12 cellular contexts compared by ENCODE assay signal in the genomic region with DNA sequence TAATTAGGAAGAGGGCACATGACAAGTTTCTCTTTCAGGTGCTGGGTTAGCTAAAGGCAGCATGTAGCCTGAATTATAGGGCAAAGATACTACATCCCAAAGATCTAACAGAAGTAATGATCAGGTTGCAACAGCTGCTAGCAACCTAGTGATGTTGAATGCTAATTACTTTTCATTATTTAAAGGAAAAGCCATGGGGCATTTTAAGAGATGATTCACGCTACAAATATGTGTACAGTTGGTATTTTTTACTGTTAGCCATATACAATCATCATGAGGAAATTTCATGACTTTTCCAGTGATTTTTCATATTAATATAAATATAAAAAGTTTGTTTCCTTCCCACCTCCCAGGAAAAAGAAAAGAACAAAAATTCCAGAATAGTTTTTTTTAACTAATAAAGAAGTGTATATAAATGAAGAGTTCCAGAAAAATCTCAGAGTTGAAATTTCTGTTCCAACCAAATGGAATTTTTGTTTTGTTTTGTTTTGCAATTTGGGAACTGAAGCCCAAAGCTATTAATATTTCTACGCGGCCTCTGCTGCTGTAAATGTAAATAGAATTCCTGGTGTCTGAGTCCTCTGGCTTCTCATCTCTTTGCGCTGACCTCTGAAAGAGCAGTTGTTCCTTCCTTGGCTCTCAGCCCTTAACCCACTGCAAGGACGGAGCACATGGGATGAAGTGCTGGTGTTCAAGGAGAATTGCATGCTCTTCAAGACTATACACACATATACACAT. TPM values are rescaled to one million over a fixed set of nuclear protein-coding genes. Genes with fewer than 3 reads are reported as not detected.
A peak's percentile ranks its signal among the peaks of the same experiment; 100 is the strongest.
DNase-seq lines count a peak whose midpoint lies in the region; ATAC-seq and TF ChIP-seq lines count a peak whose summit lies in the region.
"Had no signal": no experiment of that assay in that cellular context is flagged by ENCODE, and none has a peak within 500 bp of the region (broad histone marks: within the 10 kb centered on the region; RNA-seq: fewer than 3 reads in every experiment).

No MANE protein-coding gene starts in this region.

- peak overlapping the region; percentile 36 for H3K9ac ChIP-seq in skeletal muscle satellite cell (ENCODE audit: low read depth, low read length)

- H3K4me2 ChIP-seq in skeletal muscle satellite cell (ENCODE audit: low read length), result peak overlapping the region; percentile 67

- H3K27ac ChIP-seq in left ventricle myocardium inferior (replicated peaks), result peak overlapping the region; percentile 87

- H3K9me3 ChIP-seq in left ventricle myocardium inferior (replicated peaks) (no peaks in the 10 kb centered on the region), skeletal muscle satellite cell (replicated peaks; ENCODE audit: low read length) (no peaks in the 10 kb centered on the region)

- H3K4me1 ChIP-seq in left ventricle myocardium inferior (peaks cover 26% of the 10 kb centered on the region), skeletal muscle satellite cell (ENCODE audit: control insufficient read depth, insufficient read depth, low read length) (peaks cover 29% of the 10 kb centered on the region)

- no peaks in the 10 kb centered on the region for H3K27me3 ChIP-seq in left ventricle myocardium inferior (ENCODE audit: low read depth)
- no peaks in the 10 kb centered on the region for H3K27me3 ChIP-seq in skeletal muscle satellite cell (ENCODE audit: control insufficient read depth, insufficient read depth, low read length)

- no peak for TF ChIP-seq CTCF in astrocyte of the spinal cord (IDR thresholded peaks at IDR 0.05; ENCODE audit: low read depth, low read length)
- no peak for TF ChIP-seq CTCF in left ventricle myocardium inferior (IDR thresholded peaks at IDR 0.05; ENCODE audit: borderline replicate concordance)

- H3K36me3 ChIP-seq in left ventricle myocardium inferior, result peaks cover 3% of the 10 kb centered on the region
- no peaks in the 10 kb centered on the region for H3K36me3 ChIP-seq in skeletal muscle satellite cell (ENCODE audit: insufficient read depth, low read length)

- in situ Hi-C loops in astrocyte of the spinal cord (cut with HindIII; ENCODE audit: low sequenced_read_pairs), result no loop called here

- intact Hi-C loops in left ventricle myocardium inferior (cut with micrococcal nuclease), result no loop called here

- H3K4me3 ChIP-seq in astrocyte of the spinal cord (ENCODE audit: low read depth, low read length) (no peak overlapping the region), left ventricle myocardium inferior (no peak overlapping the region), skeletal muscle satellite cell (ENCODE audit: low read length) (peak overlapping the region; percentile 41)

- DNase-seq in H4 (ENCODE audit: low spot score) (peak; percentile 51), astrocyte of the spinal cord (ENCODE audit: low read depth, low spot score) (peak; percentile 87), left ventricle myocardium inferior (no peak), amygdala (lab: John Stamatoyannopoulos, UW) (no peak), NOMO-1 treated with dmso at 0.1 percent for 144 hours (lab: John Stamatoyannopoulos, UW; ENCODE audit: unreplicated experiment) (no peak)
- DNase-seq: activated naive CD4-positive, alpha-beta T cell; DMS153; H7; NCI-H146 had no signal

- ATAC-seq in GM21390 (IDR thresholded peaks at IDR 0.05; ENCODE audit: unreplicated experiment) (no peak), GM18861 (IDR thresholded peaks at IDR 0.05; ENCODE audit: unreplicated experiment) (no peak)

RNA-seq across cellular contexts. Expression of gene NEK10, which starts 42.8 kb away (rescaled TPM):
- total RNA-seq in H4 (2014; rRNA removed; shearing (Covaris generic)), result 1.8 and 1.9 TPM in 2 replicates
- total RNA-seq in left ventricle myocardium inferior, result 11.5 TPM
- 18.8 and 20.3 TPM in 2 replicates for total RNA-seq in skeletal muscle satellite cell (2012; rRNA removed)

Comparison
In these comparisons a context has a peak if more than half of its experiments do, and no peak if none do; other contexts are left out.
1. DNase-seq: peak in H4 (single experiment) and astrocyte of the spinal cord (single experiment); none in left ventricle myocardium inferior (single experiment), amygdala (0 of 56) and NOMO-1 treated with dmso at 0.1 percent for 144 hours (single experiment).